ENCODE assay signal across 1 cellular context in genomic region chr14:74508292-74508731, GRCh38.
A peak's percentile ranks its signal among the peaks of the same experiment; 100 is the strongest.
TF ChIP-seq lines count a peak whose summit lies in the region.

No MANE protein-coding gene starts in this region.

TF ChIP-seq in H1, 55 proteins besides CTCF, POLR2A, EP300 and RAD21 (continued from another document):
- TF ChIP-seq BCL11A (IDR thresholded peaks at IDR 0.05; ENCODE audit: low read depth in 2 of 2, low read length in 2 of 2), result no peak
- no peak for TF ChIP-seq SUZ12 (IDR thresholded peaks at IDR 0.05; ENCODE audit: low read length)
- 0 out of 2 replicates have a peak, but pooled peaks have one; percentile 45 for TF ChIP-seq CREB1 (IDR thresholded peaks at IDR 0.05)
- no peak for TF ChIP-seq TCF12 (IDR thresholded peaks at IDR 0.05; ENCODE audit: low read depth, low read length)
- no peak for TF ChIP-seq KDM1A (IDR thresholded peaks at IDR 0.05; ENCODE audit: borderline replicate concordance, low read length)
- peak; percentile 43; the same call in 1 of the 2 replicates for TF ChIP-seq GABPA (IDR thresholded peaks at IDR 0.05; ENCODE audit: borderline replicate concordance, insufficient read depth, low read length)
- TF ChIP-seq ZNF274 (IDR thresholded peaks at IDR 0.05; ENCODE audit: borderline replicate concordance, extremely low read depth, low read length), result no peak
- TF ChIP-seq, protein P1, sequence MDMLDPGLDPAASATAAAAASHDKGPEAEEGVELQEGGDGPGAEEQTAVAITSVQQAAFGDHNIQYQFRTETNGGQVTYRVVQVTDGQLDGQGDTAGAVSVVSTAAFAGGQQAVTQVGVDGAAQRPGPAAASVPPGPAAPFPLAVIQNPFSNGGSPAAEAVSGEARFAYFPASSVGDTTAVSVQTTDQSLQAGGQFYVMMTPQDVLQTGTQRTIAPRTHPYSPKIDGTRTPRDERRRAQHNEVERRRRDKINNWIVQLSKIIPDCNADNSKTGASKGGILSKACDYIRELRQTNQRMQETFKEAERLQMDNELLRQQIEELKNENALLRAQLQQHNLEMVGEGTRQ (IDR thresholded peaks at IDR 0.05; ENCODE audit: low read length), result no peak
- TF ChIP-seq SIX5 (IDR thresholded peaks at IDR 0.05; ENCODE audit: low read depth, low read length), result no peak
- no peak for TF ChIP-seq BRCA1 (IDR thresholded peaks at IDR 0.05; ENCODE audit: low read depth, low read length)
- peak; percentile 31 for TF ChIP-seq TAF7 (optimal IDR thresholded peaks at IDR 0.05; ENCODE audit: borderline replicate concordance, low read depth, low read length)
- no peak for TF ChIP-seq JUND (IDR thresholded peaks at IDR 0.05; ENCODE audit: low read length)
- TF ChIP-seq MAX (IDR thresholded peaks at IDR 0.05), result peak; percentile 71
- TF ChIP-seq, protein P2, sequence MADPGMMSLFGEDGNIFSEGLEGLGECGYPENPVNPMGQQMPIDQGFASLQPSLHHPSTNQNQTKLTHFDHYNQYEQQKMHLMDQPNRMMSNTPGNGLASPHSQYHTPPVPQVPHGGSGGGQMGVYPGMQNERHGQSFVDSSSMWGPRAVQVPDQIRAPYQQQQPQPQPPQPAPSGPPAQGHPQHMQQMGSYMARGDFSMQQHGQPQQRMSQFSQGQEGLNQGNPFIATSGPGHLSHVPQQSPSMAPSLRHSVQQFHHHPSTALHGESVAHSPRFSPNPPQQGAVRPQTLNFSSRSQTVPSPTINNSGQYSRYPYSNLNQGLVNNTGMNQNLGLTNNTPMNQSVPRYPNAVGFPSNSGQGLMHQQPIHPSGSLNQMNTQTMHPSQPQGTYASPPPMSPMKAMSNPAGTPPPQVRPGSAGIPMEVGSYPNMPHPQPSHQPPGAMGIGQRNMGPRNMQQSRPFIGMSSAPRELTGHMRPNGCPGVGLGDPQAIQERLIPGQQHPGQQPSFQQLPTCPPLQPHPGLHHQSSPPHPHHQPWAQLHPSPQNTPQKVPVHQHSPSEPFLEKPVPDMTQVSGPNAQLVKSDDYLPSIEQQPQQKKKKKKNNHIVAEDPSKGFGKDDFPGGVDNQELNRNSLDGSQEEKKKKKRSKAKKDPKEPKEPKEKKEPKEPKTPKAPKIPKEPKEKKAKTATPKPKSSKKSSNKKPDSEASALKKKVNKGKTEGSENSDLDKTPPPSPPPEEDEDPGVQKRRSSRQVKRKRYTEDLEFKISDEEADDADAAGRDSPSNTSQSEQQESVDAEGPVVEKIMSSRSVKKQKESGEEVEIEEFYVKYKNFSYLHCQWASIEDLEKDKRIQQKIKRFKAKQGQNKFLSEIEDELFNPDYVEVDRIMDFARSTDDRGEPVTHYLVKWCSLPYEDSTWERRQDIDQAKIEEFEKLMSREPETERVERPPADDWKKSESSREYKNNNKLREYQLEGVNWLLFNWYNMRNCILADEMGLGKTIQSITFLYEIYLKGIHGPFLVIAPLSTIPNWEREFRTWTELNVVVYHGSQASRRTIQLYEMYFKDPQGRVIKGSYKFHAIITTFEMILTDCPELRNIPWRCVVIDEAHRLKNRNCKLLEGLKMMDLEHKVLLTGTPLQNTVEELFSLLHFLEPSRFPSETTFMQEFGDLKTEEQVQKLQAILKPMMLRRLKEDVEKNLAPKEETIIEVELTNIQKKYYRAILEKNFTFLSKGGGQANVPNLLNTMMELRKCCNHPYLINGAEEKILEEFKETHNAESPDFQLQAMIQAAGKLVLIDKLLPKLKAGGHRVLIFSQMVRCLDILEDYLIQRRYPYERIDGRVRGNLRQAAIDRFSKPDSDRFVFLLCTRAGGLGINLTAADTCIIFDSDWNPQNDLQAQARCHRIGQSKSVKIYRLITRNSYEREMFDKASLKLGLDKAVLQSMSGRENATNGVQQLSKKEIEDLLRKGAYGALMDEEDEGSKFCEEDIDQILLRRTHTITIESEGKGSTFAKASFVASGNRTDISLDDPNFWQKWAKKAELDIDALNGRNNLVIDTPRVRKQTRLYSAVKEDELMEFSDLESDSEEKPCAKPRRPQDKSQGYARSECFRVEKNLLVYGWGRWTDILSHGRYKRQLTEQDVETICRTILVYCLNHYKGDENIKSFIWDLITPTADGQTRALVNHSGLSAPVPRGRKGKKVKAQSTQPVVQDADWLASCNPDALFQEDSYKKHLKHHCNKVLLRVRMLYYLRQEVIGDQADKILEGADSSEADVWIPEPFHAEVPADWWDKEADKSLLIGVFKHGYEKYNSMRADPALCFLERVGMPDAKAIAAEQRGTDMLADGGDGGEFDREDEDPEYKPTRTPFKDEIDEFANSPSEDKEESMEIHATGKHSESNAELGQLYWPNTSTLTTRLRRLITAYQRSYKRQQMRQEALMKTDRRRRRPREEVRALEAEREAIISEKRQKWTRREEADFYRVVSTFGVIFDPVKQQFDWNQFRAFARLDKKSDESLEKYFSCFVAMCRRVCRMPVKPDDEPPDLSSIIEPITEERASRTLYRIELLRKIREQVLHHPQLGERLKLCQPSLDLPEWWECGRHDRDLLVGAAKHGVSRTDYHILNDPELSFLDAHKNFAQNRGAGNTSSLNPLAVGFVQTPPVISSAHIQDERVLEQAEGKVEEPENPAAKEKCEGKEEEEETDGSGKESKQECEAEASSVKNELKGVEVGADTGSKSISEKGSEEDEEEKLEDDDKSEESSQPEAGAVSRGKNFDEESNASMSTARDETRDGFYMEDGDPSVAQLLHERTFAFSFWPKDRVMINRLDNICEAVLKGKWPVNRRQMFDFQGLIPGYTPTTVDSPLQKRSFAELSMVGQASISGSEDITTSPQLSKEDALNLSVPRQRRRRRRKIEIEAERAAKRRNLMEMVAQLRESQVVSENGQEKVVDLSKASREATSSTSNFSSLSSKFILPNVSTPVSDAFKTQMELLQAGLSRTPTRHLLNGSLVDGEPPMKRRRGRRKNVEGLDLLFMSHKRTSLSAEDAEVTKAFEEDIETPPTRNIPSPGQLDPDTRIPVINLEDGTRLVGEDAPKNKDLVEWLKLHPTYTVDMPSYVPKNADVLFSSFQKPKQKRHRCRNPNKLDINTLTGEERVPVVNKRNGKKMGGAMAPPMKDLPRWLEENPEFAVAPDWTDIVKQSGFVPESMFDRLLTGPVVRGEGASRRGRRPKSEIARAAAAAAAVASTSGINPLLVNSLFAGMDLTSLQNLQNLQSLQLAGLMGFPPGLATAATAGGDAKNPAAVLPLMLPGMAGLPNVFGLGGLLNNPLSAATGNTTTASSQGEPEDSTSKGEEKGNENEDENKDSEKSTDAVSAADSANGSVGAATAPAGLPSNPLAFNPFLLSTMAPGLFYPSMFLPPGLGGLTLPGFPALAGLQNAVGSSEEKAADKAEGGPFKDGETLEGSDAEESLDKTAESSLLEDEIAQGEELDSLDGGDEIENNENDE (IDR thresholded peaks at IDR 0.05; ENCODE audit: insufficient replicate concordance, low read length), result no peak
- no peak for TF ChIP-seq SP2 (IDR thresholded peaks at IDR 0.05; ENCODE audit: low read length)
- TF ChIP-seq, protein P3, sequence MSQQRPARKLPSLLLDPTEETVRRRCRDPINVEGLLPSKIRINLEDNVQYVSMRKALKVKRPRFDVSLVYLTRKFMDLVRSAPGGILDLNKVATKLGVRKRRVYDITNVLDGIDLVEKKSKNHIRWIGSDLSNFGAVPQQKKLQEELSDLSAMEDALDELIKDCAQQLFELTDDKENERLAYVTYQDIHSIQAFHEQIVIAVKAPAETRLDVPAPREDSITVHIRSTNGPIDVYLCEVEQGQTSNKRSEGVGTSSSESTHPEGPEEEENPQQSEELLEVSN (IDR thresholded peaks at IDR 0.05), result 0 out of 2 replicates have a peak, but pooled peaks have one; percentile 18
- TF ChIP-seq, protein P4, sequence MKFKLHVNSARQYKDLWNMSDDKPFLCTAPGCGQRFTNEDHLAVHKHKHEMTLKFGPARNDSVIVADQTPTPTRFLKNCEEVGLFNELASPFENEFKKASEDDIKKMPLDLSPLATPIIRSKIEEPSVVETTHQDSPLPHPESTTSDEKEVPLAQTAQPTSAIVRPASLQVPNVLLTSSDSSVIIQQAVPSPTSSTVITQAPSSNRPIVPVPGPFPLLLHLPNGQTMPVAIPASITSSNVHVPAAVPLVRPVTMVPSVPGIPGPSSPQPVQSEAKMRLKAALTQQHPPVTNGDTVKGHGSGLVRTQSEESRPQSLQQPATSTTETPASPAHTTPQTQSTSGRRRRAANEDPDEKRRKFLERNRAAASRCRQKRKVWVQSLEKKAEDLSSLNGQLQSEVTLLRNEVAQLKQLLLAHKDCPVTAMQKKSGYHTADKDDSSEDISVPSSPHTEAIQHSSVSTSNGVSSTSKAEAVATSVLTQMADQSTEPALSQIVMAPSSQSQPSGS (IDR thresholded peaks at IDR 0.05; ENCODE audit: low read length), result no peak
- no peak for TF ChIP-seq CEBPB (IDR thresholded peaks at IDR 0.05; ENCODE audit: low read depth, low read length)
- TF ChIP-seq POLR2AphosphoS5 (IDR thresholded peaks at IDR 0.05; ENCODE audit: low read depth, low read length), result no peak; the same call in 1 of the 2 replicates
- no peak for TF ChIP-seq FOSL1 (IDR thresholded peaks at IDR 0.05; ENCODE audit: insufficient read depth, low read depth, low read length)
- TF ChIP-seq CTBP2 (IDR thresholded peaks at IDR 0.05; ENCODE audit: borderline replicate concordance, insufficient read depth, insufficient read length, low read length), result no peak
- no peak for TF ChIP-seq POU5F1 (IDR thresholded peaks at IDR 0.05; ENCODE audit: low read depth, low read length)
TF ChIP-seq in H1: peak in this region for 7.
